Comparison of ENCODE assay signal across 30 cellular contexts in the genomic region with DNA sequence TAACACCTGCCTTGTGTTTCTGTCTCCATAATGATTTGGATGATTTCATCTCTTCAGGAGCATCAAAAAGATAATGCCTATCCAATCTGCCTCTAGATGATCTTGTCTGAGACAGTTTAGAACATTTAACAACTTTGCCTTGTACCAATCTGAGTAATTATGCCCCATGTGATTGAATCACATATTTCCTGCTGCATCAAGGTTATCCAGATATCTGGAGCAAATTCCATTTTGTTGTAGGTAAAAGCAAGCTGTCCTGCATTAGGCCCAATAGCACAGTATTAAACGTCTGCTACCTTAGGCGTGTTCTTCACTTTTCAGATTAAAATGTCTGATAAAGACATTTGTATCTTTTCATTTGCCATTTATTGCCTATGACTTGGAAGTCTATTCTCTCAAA. TPM values are rescaled to one million over a fixed set of nuclear protein-coding genes. Genes with fewer than 3 reads are reported as not detected.
"Had no signal": no experiment of that assay in that cellular context is flagged by ENCODE, and none has a peak within 500 bp of the region (broad histone marks: within the 10 kb centered on the region; RNA-seq: fewer than 3 reads in every experiment).

No MANE protein-coding gene starts in this region.

- DNase-seq: activated effector memory CD4-positive, alpha-beta T cell treated with anti-CD3 and anti-CD28 coated beads, Interleukin-2, amount 50 U/mL, for 16 hours; activated effector memory CD4-positive, alpha-beta T cell treated with Interleukin-2 at 50 U/mL for 16 hours; activated gamma-delta T cell; activated gamma-delta T cell treated with Interleukin-2 at 50 U/mL for 16 hours; activated naive CD4-positive, alpha-beta T cell; activated naive CD4-positive, alpha-beta T cell treated with anti-CD3 and anti-CD28 coated beads for 36 hours; activated naive CD4-positive, alpha-beta T cell treated with anti-CD3 and anti-CD28 coated beads, Interleukin-2, amount 10 ng/mL, durations not matched to agents 7 days and 5 days; activated naive CD4-positive, alpha-beta T cell treated with anti-CD3 and anti-CD28 coated beads, Interleukin-2, amount 50 U/mL, for 16 hours; activated naive CD4-positive, alpha-beta T cell treated with Interleukin-2 at 50 U/mL for 16 hours; activated naive CD8-positive, alpha-beta T cell treated with anti-CD3 and anti-CD28 coated beads for 36 hours; activated naive CD8-positive, alpha-beta T cell treated with anti-CD3 and anti-CD28 coated beads, Interleukin-2, amount 10 ng/mL, durations not matched to agents 7 days and 5 days; activated naive CD8-positive, alpha-beta T cell treated with anti-CD3 and anti-CD28 coated beads, Interleukin-2, amount 50 U/mL, for 24 hours; activated T-cell treated with anti-CD3 and anti-CD28 coated beads, Interleukin-2, amount 50 U/mL, for 4 hours; activated T-cell treated with anti-CD3 and anti-CD28 coated beads, Interleukin-2, amount 50 U/mL, for 48 hours; activated T-cell treated with anti-CD3 and anti-CD28 coated beads, Interleukin-2, amount 50 U/mL, for 72 hours; adrenal gland; amniotic stem cell; amygdala; anterior cingulate cortex; aorta; body of pancreas; brain microvascular endothelial cell; caudate nucleus; central memory CD4-positive, alpha-beta T cell; cerebellar nuclear complex had no signal

- H3K27me3 ChIP-seq: adrenal gland, ascending aorta, body of pancreas, brain microvascular endothelial cell, breast epithelium, cardiac muscle cell had no signal

- H3K36me3 ChIP-seq: adrenal gland, ascending aorta, brain microvascular endothelial cell, breast epithelium, cardiac muscle cell had no signal

- H3K4me3 ChIP-seq: adrenal gland, ascending aorta, body of pancreas, breast epithelium, cardiac muscle cell had no signal

- H3K9me3 ChIP-seq: adrenal gland, ascending aorta, body of pancreas had no signal

- ATAC-seq: activated naive CD4-positive, alpha-beta T cell treated with anti-CD3 and anti-CD28 coated beads, Interleukin-2, amount 50 U/mL, for 72 hours; activated naive CD8-positive, alpha-beta T cell treated with anti-CD3 and anti-CD28 coated beads, Interleukin-2, amount 50 U/mL, for 24 hours; activated T-cell treated with anti-CD3 and anti-CD28 coated beads, Interleukin-2, amount 50 U/mL, for 4 hours; activated T-cell treated with anti-CD3 and anti-CD28 coated beads, Interleukin-2, amount 50 U/mL, for 72 hours; activated T-helper 17 cell treated with anti-CD3 and anti-CD28 coated beads, Interleukin-2, amount 50 U/mL, for 72 hours; body of pancreas had no signal

- H3K27ac ChIP-seq: adrenal gland, ascending aorta, body of pancreas, brain microvascular endothelial cell, breast epithelium, cardiac muscle cell had no signal

- H3K4me1 ChIP-seq: adrenal gland, ascending aorta, body of pancreas, breast epithelium had no signal

RNA-seq across cellular contexts. Expression of a gene that starts 54.1 kb away (rescaled TPM):
- polyA plus RNA-seq: aorta had no signal
